In genomic region chr7:43756368-43757072, GRCh38 we compare ENCODE assay signal across 9 cellular contexts. TPM values are rescaled to one million over a fixed set of nuclear protein-coding genes. Genes with fewer than 3 reads are reported as not detected.
DNase-seq lines count a peak whose midpoint lies in the region; ATAC-seq and TF ChIP-seq lines count a peak whose summit lies in the region.
"Had no signal": no experiment of that assay in that cellular context is flagged by ENCODE, and none has a peak within 500 bp of the region (broad histone marks: within the 10 kb centered on the region; RNA-seq: fewer than 3 reads in every experiment).

No MANE protein-coding gene starts in this region.

- CTCF ChIA-PET in GM10248 (lab: Yijun Ruan, JAX) = interaction anchor here (0.9 to 4.8 kb wide), 8 partner anchors 10 to 174 kb away, joined by 3 to 18 read pairs (median 4); partner anchors contain the start of gene STK17A

- peak; percentile 89 for DNase-seq in AG08395 (ENCODE audit: low spot score)
- DNase-seq in GM20000 (ENCODE audit: low spot score) = peak; percentile 47
- DNase-seq in T-helper 17 cell = no peak
- peak; percentile 64 for DNase-seq in fibroblast of the aortic adventitia (ENCODE audit: low read depth)
- DNase-seq in GM10248 (ENCODE audit: extremely low spot score) = no peak
- no peak for DNase-seq in SKM-1 (lab: John Stamatoyannopoulos, UW; ENCODE audit: unreplicated experiment)

- H3K4me1 Mint-ChIP-seq in T-helper 17 cell = peaks cover 27% of the 10 kb centered on the region

- POLR2A ChIA-PET in GM10248 (lab: Yijun Ruan, JAX) = no interaction called here

- no peak overlapping the region for H3K4me3 ChIP-seq in fibroblast of the aortic adventitia (ENCODE audit: low read depth, low read length)
- H3K4me3 ChIP-seq: vagina had no signal

- H3K27ac Mint-ChIP-seq in T-helper 17 cell = peak overlapping the region; percentile 91

- peaks cover 8% of the 10 kb centered on the region for H3K27me3 Mint-ChIP-seq in T-helper 17 cell

- H3K9me3 ChIP-seq in T-helper 17 cell (ENCODE audit: control insufficient read depth, low read length, poor library complexity, severe bottlenecking) = no peaks in the 10 kb centered on the region
- H3K9me3 ChIP-seq: vagina had no signal

- peak overlapping the region; percentile 87 for H3K4me3 Mint-ChIP-seq in T-helper 17 cell

- ATAC-seq in T-helper 17 cell (no peak), GM18907 (IDR thresholded peaks at IDR 0.05; ENCODE audit: unreplicated experiment) (no peak), GM21737 (IDR thresholded peaks at IDR 0.05; ENCODE audit: unreplicated experiment) (no peak)

- TF ChIP-seq CTCF in GM20000 (IDR thresholded peaks at IDR 0.05; ENCODE audit: extremely low read depth, missing control alignments) (no peak), fibroblast of the aortic adventitia (IDR thresholded peaks at IDR 0.05; ENCODE audit: insufficient read depth, low read length) (no peak), GM10248 (IDR thresholded peaks at IDR 0.05; ENCODE audit: control extremely low read depth, extremely low read depth, low read depth, missing control alignments) (no peak)

- H3K36me3 Mint-ChIP-seq in T-helper 17 cell (ENCODE audit: low read depth) = no peaks in the 10 kb centered on the region

RNA-seq across cellular contexts. Expression of gene BLVRA, which starts 2.0 kb away (rescaled TPM):
- total RNA-seq in T-helper 17 cell (10 to 100 TPM; 26.2 to 29.7 TPM), fibroblast of the aortic adventitia (ENCODE audit: low replicate concordance) (24.0 and 60.3 TPM in 2 replicates)

RNA-seq across cellular contexts. Expression of gene COA1, which starts 27.2 kb away (rescaled TPM):
- total RNA-seq in T-helper 17 cell (10 to 100 TPM; 51.1 to 55.0 TPM), fibroblast of the aortic adventitia (ENCODE audit: low replicate concordance) (13.2 and 71.4 TPM in 2 replicates)

Comparison
In these comparisons a context has a peak if more than half of its experiments do, and no peak if none do; other contexts are left out.
1. DNase-seq: peak in AG08395 (single experiment), GM20000 (single experiment) and fibroblast of the aortic adventitia (single experiment); none in T-helper 17 cell (0 of 3), GM10248 (single experiment) and SKM-1 (single experiment).